In the genomic region with DNA sequence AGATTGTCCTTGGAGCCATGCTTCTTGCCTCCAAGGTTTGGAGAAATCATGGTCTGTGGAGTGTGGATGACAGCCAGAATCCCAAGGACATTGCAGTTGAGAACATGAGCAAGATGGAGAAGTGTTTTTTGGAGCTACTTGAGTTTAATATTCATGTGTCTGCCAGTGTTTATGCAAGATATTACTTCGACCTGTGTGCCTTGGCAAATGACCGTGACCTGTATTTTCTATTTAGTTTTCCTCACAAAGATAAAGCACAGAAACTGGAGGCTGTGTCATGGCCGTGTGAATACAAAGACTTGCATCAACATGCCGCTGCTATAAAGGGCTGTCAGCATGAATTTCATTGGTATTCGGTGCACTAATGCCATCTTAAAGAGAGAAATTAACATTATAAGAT, we compare ENCODE assay signal across 27 cellular contexts. TPM values are rescaled to one million over a fixed set of nuclear protein-coding genes. Genes with fewer than 3 reads are reported as not detected.
DNase-seq lines count a peak whose midpoint lies in the region; ATAC-seq and TF ChIP-seq lines count a peak whose summit lies in the region.
"Had no signal": no experiment of that assay in that cellular context is flagged by ENCODE, and none has a peak within 500 bp of the region (broad histone marks: within the 10 kb centered on the region; RNA-seq: fewer than 3 reads in every experiment).

No MANE protein-coding gene starts in this region.

- H4K20me1 ChIP-seq in GM23338 (replicated peaks; ENCODE audit: insufficient read depth): peaks cover 86% of the 10 kb centered on the region

- no peaks in the 10 kb centered on the region for H3K27me3 ChIP-seq in GM23338 (ENCODE audit: insufficient read depth)
- H3K27me3 ChIP-seq in thyroid gland: no peaks in the 10 kb centered on the region
- no peaks in the 10 kb centered on the region for H3K27me3 ChIP-seq in Caco-2 (replicated peaks; ENCODE audit: control insufficient read depth, insufficient read depth, low read length)
- H3K27me3 ChIP-seq: gastrocnemius medialis, hepatocyte, right lobe of liver, tibial nerve had no signal

- no peaks in the 10 kb centered on the region for H3K9me3 ChIP-seq in thyroid gland
- no peaks in the 10 kb centered on the region for H3K9me3 ChIP-seq in Caco-2
- H3K9me3 ChIP-seq: gastrocnemius medialis, right lobe of liver, tibial nerve had no signal

- TF ChIP-seq CTCF in GM23338 (conservative IDR thresholded peaks at IDR 0.05; ENCODE audit: low read depth in 2 of 2) (no peak), activated B cell treated with CpG ODN at 0.5 μM for 24 hours (IDR thresholded peaks at IDR 0.05) (no peak), glutamatergic neuron (IDR thresholded peaks at IDR 0.05; ENCODE audit: partially characterized antibody, unreplicated experiment) (no peak), thyroid gland (IDR thresholded peaks at IDR 0.05) (no peak), Caco-2 (IDR thresholded peaks at IDR 0.05; ENCODE audit: insufficient read depth in 1 of 2, low read depth in 1 of 2, low read length in 1 of 2, severe bottlenecking in 1 of 2, unreplicated experiment in 1 of 2) (no peak)

- H3K36me3 Mint-ChIP-seq in GM23338 (ENCODE audit: low read depth) (peaks cover 6% of the 10 kb centered on the region; the same call in 2 of the 3 replicates), activated B cell treated with CpG ODN at 0.5 μM for 24 hours (ENCODE audit: low read depth) (peaks cover 57% of the 10 kb centered on the region), glutamatergic neuron (ENCODE audit: unreplicated experiment) (no peaks in the 10 kb centered on the region), Caco-2 (ENCODE audit: insufficient read depth, unreplicated experiment) (peaks cover 36% of the 10 kb centered on the region)

- H3K9me2 ChIP-seq in GM23338 (ENCODE audit: insufficient read depth): no peaks in the 10 kb centered on the region

- peak overlapping the region; percentile 50 for H3K27ac ChIP-seq in GM23338 (ENCODE audit: low read depth)
- H3K27ac ChIP-seq in thyroid gland: peak overlapping the region; percentile 26 to 52 (median 27)
- H3K27ac ChIP-seq: gastrocnemius medialis, hepatocyte, right lobe of liver, tibial nerve had no signal

- H3K27ac Mint-ChIP-seq in GM23338: no peak overlapping the region
- peak overlapping the region; percentile 50 for H3K27ac Mint-ChIP-seq in activated B cell treated with CpG ODN at 0.5 μM for 24 hours
- no peak overlapping the region for H3K27ac Mint-ChIP-seq in glutamatergic neuron (ENCODE audit: unreplicated experiment)
- no peak overlapping the region for H3K27ac Mint-ChIP-seq in Caco-2 (ENCODE audit: unreplicated experiment)
- H3K27ac Mint-ChIP-seq: progenitor cell of endocrine pancreas; stimulated activated naive CD8-positive, alpha-beta T cell treated with anti-CD3 and anti-CD28 coated beads, Interleukin-15, amount 100 ng/mL, for 72 hours had no signal

- no peaks in the 10 kb centered on the region for H3K36me3 ChIP-seq in GM23338 (ENCODE audit: insufficient read depth)
- H3K36me3 ChIP-seq in thyroid gland: no peaks in the 10 kb centered on the region
- peaks cover 1% of the 10 kb centered on the region for H3K36me3 ChIP-seq in Caco-2 (ENCODE audit: control insufficient read depth, insufficient read depth, low read length)
- H3K36me3 ChIP-seq: gastrocnemius medialis, right lobe of liver had no signal

- H3K4me3 Mint-ChIP-seq in GM23338 (no peak overlapping the region), activated B cell treated with CpG ODN at 0.5 μM for 24 hours (no peak overlapping the region), glutamatergic neuron (ENCODE audit: unreplicated experiment) (peak overlapping the region; percentile 14), Caco-2 (ENCODE audit: unreplicated experiment) (no peak overlapping the region)
- H3K4me3 Mint-ChIP-seq: activated T-cell treated with anti-CD3 and anti-CD28 coated beads, Interleukin-2, amount 50 U/mL, for 72 hours; central memory CD8-positive, alpha-beta T cell; stimulated activated naive CD8-positive, alpha-beta T cell treated with anti-CD3 and anti-CD28 coated beads, Interleukin-15, amount 100 ng/mL, for 72 hours; T-cell; WTC11 had no signal

- H3K27me3 Mint-ChIP-seq in GM23338 (ENCODE audit: insufficient read depth, low read depth, poor library complexity) (peaks cover 2% of the 10 kb centered on the region), activated B cell treated with CpG ODN at 0.5 μM for 24 hours (no peaks in the 10 kb centered on the region), glutamatergic neuron (ENCODE audit: unreplicated experiment) (peaks cover 10% of the 10 kb centered on the region), Caco-2 (ENCODE audit: insufficient read depth, unreplicated experiment) (no peaks in the 10 kb centered on the region)
- H3K27me3 Mint-ChIP-seq: central memory CD8-positive, alpha-beta T cell; progenitor cell of endocrine pancreas; stimulated activated naive CD8-positive, alpha-beta T cell treated with anti-CD3 and anti-CD28 coated beads, Interleukin-15, amount 100 ng/mL, for 72 hours; T-cell had no signal

- intact Hi-C loops in activated B cell treated with CpG ODN at 0.5 μM for 24 hours (cut with micrococcal nuclease): no loop called here
- intact Hi-C loops in thyroid gland (cut with DNase I): no loop called here
- intact Hi-C loops in Caco-2 (cut with micrococcal nuclease; ENCODE audit: unreplicated experiment): loop anchor here (5.0 kb wide), 1 partner anchor 56 kb away; a partner anchor contains a TSS

- H3K4me3 ChIP-seq in GM23338: no peak overlapping the region
- no peak overlapping the region for H3K4me3 ChIP-seq in thyroid gland (replicated peaks in 1 of 3)
- no peak overlapping the region for H3K4me3 ChIP-seq in Caco-2 (ENCODE audit: low read depth, low read length)
- H3K4me3 ChIP-seq: gastrocnemius medialis, hepatocyte, right lobe of liver, tibial nerve had no signal

- H3K4me1 ChIP-seq in GM23338 (ENCODE audit: insufficient read depth) (peaks cover 32% of the 10 kb centered on the region; the same call in 1 of the 2 replicates), thyroid gland (peaks cover 86 to 94% of the 10 kb centered on the region in 2 donors), Caco-2 (peaks cover 27% of the 10 kb centered on the region)

- no peaks in the 10 kb centered on the region for H3K9me3 Mint-ChIP-seq in GM23338
- H3K9me3 Mint-ChIP-seq in activated B cell treated with CpG ODN at 0.5 μM for 24 hours: no peaks in the 10 kb centered on the region
- H3K9me3 Mint-ChIP-seq in glutamatergic neuron (ENCODE audit: unreplicated experiment): peaks cover 11% of the 10 kb centered on the region
- no peaks in the 10 kb centered on the region for H3K9me3 Mint-ChIP-seq in Caco-2 (ENCODE audit: unreplicated experiment)
- H3K9me3 Mint-ChIP-seq: activated T-cell treated with anti-CD3 and anti-CD28 coated beads, Interleukin-2, amount 50 U/mL, for 72 hours; central memory CD8-positive, alpha-beta T cell; stimulated activated naive CD8-positive, alpha-beta T cell treated with anti-CD3 and anti-CD28 coated beads, Interleukin-15, amount 100 ng/mL, for 72 hours; T-cell; WTC11 had no signal

- ATAC-seq in GM23338 (no peak), activated B cell treated with CpG ODN at 0.5 μM for 24 hours (ENCODE audit: low read depth) (no peak)
- ATAC-seq: activated T-cell treated with anti-CD3 and anti-CD28 coated beads, Interleukin-2, amount 50 U/mL, for 72 hours; gastrocnemius medialis; stimulated activated naive CD8-positive, alpha-beta T cell treated with anti-CD3 and anti-CD28 coated beads, Interleukin-15, amount 100 ng/mL, for 72 hours; T-cell had no signal

- no peak overlapping the region for H2AFZ ChIP-seq in GM23338
- H2AFZ ChIP-seq: hepatocyte had no signal

- H3K4me2 ChIP-seq in GM23338: no peak overlapping the region
- H3K4me2 ChIP-seq: hepatocyte had no signal

- WGBS in thyroid gland, 2 donors: 69 to 74% methylated on average over 5 of the region's 5 CpGs

- H3F3A ChIP-seq in GM23338 (replicated peaks; ENCODE audit: low read depth): no peaks in the 10 kb centered on the region

- CTCF ChIA-PET in activated B cell treated with CpG ODN at 0.5 μM for 24 hours (lab: Charles Lee): interaction anchor here (0.7 to 1.5 kb wide), 2 partner anchors 19 to 66 kb away, joined by 3 read pairs; no protein-coding TSS in a partner anchor
- CTCF ChIA-PET in Caco-2 (lab: Charles Lee): no interaction called here

- POLR2A ChIA-PET in activated B cell treated with CpG ODN at 0.5 μM for 24 hours (lab: Charles Lee) (interaction anchor here (0.5 to 1.2 kb wide), 2 partner anchors 14 to 17 kb away, joined by 5 read pairs; no protein-coding TSS in a partner anchor), Caco-2 (lab: Charles Lee) (no interaction called here)

- BruUV-seq in Caco-2 (replicated peaks; lab: Mats Ljungman, UMichigan): no TSS peak

- H3K79me2 ChIP-seq in GM23338 (replicated peaks; ENCODE audit: insufficient read depth): peaks cover 96% of the 10 kb centered on the region

- H3K4me1 Mint-ChIP-seq in GM23338 (peaks cover 43% of the 10 kb centered on the region), activated B cell treated with CpG ODN at 0.5 μM for 24 hours (peaks cover 98% of the 10 kb centered on the region), glutamatergic neuron (ENCODE audit: low read depth, unreplicated experiment) (peaks cover 53% of the 10 kb centered on the region), Caco-2 (ENCODE audit: low read depth, unreplicated experiment) (peaks cover 20% of the 10 kb centered on the region)

- DNase-seq in GM23338 (ENCODE audit: low spot score): no peak
- DNase-seq in activated B cell treated with CpG ODN at 0.5 μM for 24 hours: no peak
- DNase-seq in glutamatergic neuron: no peak
- no peak for DNase-seq in thyroid gland
- DNase-seq in GDM1 (lab: John Stamatoyannopoulos, UW): no peak
- no peak for DNase-seq in activated T-cell treated with anti-CD3 and anti-CD28 coated beads, Interleukin-2, amount 50 U/mL, for 1 hour
- no peak for DNase-seq in Caco-2
- DNase-seq: activated CD4-positive, alpha-beta T cell treated with anti-CD3 and anti-CD28 coated beads, Interleukin-2, amount 50 U/mL, for 1 hour; activated T-cell treated with anti-CD3 and anti-CD28 coated beads, Interleukin-2, amount 50 U/mL, for 72 hours; C1 segment of cervical spinal cord; COR-L47; DND-41; gastrocnemius medialis; KBM-7; NCI-H1092 treated with DMSO at 0.1 percent for 48 hours; NCI-H187; NCI-H2171 treated with DMSO at 0.1 percent for 48 hours; NCI-H510A treated with DMSO at 0.1 percent for 48 hours; right lobe of liver; stimulated activated CD8-positive, alpha-beta memory T cell treated with anti-CD3 and anti-CD28 coated beads, Interleukin-4, amount 100 ng/mL, for 48 hours; stimulated activated naive CD8-positive, alpha-beta T cell treated with anti-CD3 and anti-CD28 coated beads, Interleukin-15, amount 100 ng/mL, for 72 hours; T-cell had no signal

- no peak for TF ChIP-seq POLR2A in thyroid gland (IDR thresholded peaks at IDR 0.05)

RNA-seq across cellular contexts. Expression of a gene that starts 9.0 kb away (rescaled TPM):
- 76.6 and 114 TPM in 2 replicates for total RNA-seq in GM23338 (2014; rRNA removed; shearing (Covaris generic))
- 36.2 and 40.3 TPM in 2 replicates for polyA plus RNA-seq in GM23338 (2016; fragmentation: Nextera tagmentation; extraction: Ambion mirVana)
- total RNA-seq in activated B cell treated with CpG ODN at 0.5 μM for 24 hours (264 and 281 TPM in 2 replicates), glutamatergic neuron (ENCODE audit: unreplicated experiment) (51.6 TPM), thyroid gland (100 to 1,000 TPM; 103 to 190 (median 159) TPM), Caco-2 (2022) (92.7 and 93.4 TPM in 2 replicates)

RNA-seq across cellular contexts. Expression of a gene that starts 48.3 kb away (rescaled TPM):
- total RNA-seq in GM23338 (2014; rRNA removed; shearing (Covaris generic)): 19.6 and 20.0 TPM in 2 replicates
- 9.2 and 10.3 TPM in 2 replicates for polyA plus RNA-seq in GM23338 (2016; fragmentation: Nextera tagmentation; extraction: Ambion mirVana)
- total RNA-seq in activated B cell treated with CpG ODN at 0.5 μM for 24 hours: 19.3 and 20.2 TPM in 2 replicates
- 12.7 TPM for total RNA-seq in glutamatergic neuron (ENCODE audit: unreplicated experiment)
- 10 to 100 TPM; 27.5 to 35.1 (median 30.8) TPM for total RNA-seq in thyroid gland
- 12.0 and 12.4 TPM in 2 replicates for total RNA-seq in Caco-2 (2022)

RNA-seq across cellular contexts. Expression of a gene that starts 55.9 kb away (rescaled TPM):
- 58.3 and 89.1 TPM in 2 replicates for total RNA-seq in GM23338 (2014; rRNA removed; shearing (Covaris generic))
- 22.6 and 22.8 TPM in 2 replicates for polyA plus RNA-seq in GM23338 (2016; fragmentation: Nextera tagmentation; extraction: Ambion mirVana)
- 24.9 and 27.5 TPM in 2 replicates for total RNA-seq in activated B cell treated with CpG ODN at 0.5 μM for 24 hours
- total RNA-seq in glutamatergic neuron (ENCODE audit: unreplicated experiment): 8.3 TPM
- total RNA-seq in thyroid gland: 10 to 100 TPM; 30.9 to 54.4 (median 50.7) TPM
- 29.6 and 32.4 TPM in 2 replicates for total RNA-seq in Caco-2 (2022)

RNA-seq across cellular contexts. Expression of a gene that starts 56.2 kb away (rescaled TPM):
- total RNA-seq in GM23338 (2014; rRNA removed; shearing (Covaris generic)): 201 and 249 TPM in 2 replicates
- polyA plus RNA-seq in GM23338 (2016; fragmentation: Nextera tagmentation; extraction: Ambion mirVana): 27.7 and 28.5 TPM in 2 replicates
- total RNA-seq in activated B cell treated with CpG ODN at 0.5 μM for 24 hours (47.9 and 52.2 TPM in 2 replicates), glutamatergic neuron (ENCODE audit: unreplicated experiment) (103 TPM), thyroid gland (100 to 1,000 TPM in 3 of 4 donors, 10 to 100 TPM in 1; 75.0 to 147 (median 127) TPM), Caco-2 (2022) (78.6 and 83.1 TPM in 2 replicates)
